In the genomic region with DNA sequence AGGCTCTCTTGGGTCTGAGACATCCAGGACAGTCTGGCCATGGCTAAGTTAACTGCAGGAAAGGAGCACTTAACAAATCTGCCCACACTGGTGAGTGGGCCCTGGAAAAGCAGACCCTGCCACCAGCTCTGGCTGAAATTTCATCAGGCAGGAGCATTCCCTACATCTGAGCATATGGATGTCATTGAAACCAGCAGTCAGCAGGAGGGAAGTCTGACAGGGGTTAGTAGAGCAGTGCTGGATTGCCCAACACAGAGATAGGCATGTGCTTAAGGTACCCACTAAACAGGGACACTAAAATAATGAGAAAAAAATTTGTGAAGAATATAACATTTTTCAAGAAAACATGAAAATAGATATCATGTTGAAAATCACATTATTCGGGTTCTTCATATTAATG, we compare ENCODE assay signal across 22 cellular contexts. TPM values are rescaled to one million over a fixed set of nuclear protein-coding genes. Genes with fewer than 3 reads are reported as not detected.
DNase-seq lines count a peak whose midpoint lies in the region; ATAC-seq and TF ChIP-seq lines count a peak whose summit lies in the region.
"Had no signal": no experiment of that assay in that cellular context is flagged by ENCODE, and none has a peak within 500 bp of the region (broad histone marks: within the 10 kb centered on the region; RNA-seq: fewer than 3 reads in every experiment).

No MANE protein-coding gene starts in this region.

- no peak overlapping the region for H3K9ac ChIP-seq in neural progenitor cell

- no peaks in the 10 kb centered on the region for H3K4me1 Mint-ChIP-seq in neural progenitor cell
- H3K4me1 Mint-ChIP-seq: B cell had no signal

- no peaks in the 10 kb centered on the region for H3K36me3 Mint-ChIP-seq in neural progenitor cell

- H3K79me2 ChIP-seq in neural progenitor cell (ENCODE audit: low read depth): no peaks in the 10 kb centered on the region

- H3K4me1 ChIP-seq in neural progenitor cell: no peaks in the 10 kb centered on the region
- H3K4me1 ChIP-seq: SJSA1 had no signal

- H3K9me3 ChIP-seq in neural progenitor cell (ENCODE audit: low read depth): no peaks in the 10 kb centered on the region
- H3K9me3 ChIP-seq: SJSA1 had no signal

- H3K4me3 ChIP-seq in choroid plexus epithelial cell (ENCODE audit: low read depth, low read length) (no peak overlapping the region), neural progenitor cell (no peak overlapping the region)
- H3K4me3 ChIP-seq: SJSA1 had no signal

- no peaks in the 10 kb centered on the region for H3K36me3 ChIP-seq in neural progenitor cell
- H3K36me3 ChIP-seq: SJSA1 had no signal

- H2AFZ ChIP-seq in neural progenitor cell (replicated peaks): no peak overlapping the region

- peaks cover 3% of the 10 kb centered on the region for H3K9me3 Mint-ChIP-seq in neural progenitor cell

- H3K4me2 ChIP-seq in neural progenitor cell: no peak overlapping the region

- no peak for ATAC-seq in GM19328 (IDR thresholded peaks at IDR 0.05; ENCODE audit: unreplicated experiment)
- ATAC-seq: Panc1 had no signal

- H3K4me3 Mint-ChIP-seq in neural progenitor cell: no peak overlapping the region
- H3K4me3 Mint-ChIP-seq: B cell had no signal

- H3K27me3 ChIP-seq in neural progenitor cell: no peaks in the 10 kb centered on the region
- H3K27me3 ChIP-seq: SJSA1 had no signal

- DNase-seq in DMS 273 (lab: John Stamatoyannopoulos, UW; ENCODE audit: unreplicated experiment): peak; percentile 24
- DNase-seq in DMS 273 treated with DMSO at 0.1 percent for 48 hours (lab: John Stamatoyannopoulos, UW): no peak
- peak; percentile 3 for DNase-seq in MV-4-11 (lab: John Stamatoyannopoulos, UW)
- DNase-seq in choroid plexus epithelial cell (ENCODE audit: low read depth): peak; percentile 20
- no peak for DNase-seq in neural progenitor cell (ENCODE audit: low spot score)
- no peak for DNase-seq in OCI-M2 (lab: John Stamatoyannopoulos, UW; ENCODE audit: unreplicated experiment)
- no peak for DNase-seq in GM13976 (ENCODE audit: low spot score)
- DNase-seq: COR-L47, EL, HCEC 1CT, Kasumi-1, MM.1S, NCI-H1092 treated with DMSO at 0.1 percent for 48 hours, NCI-H146, NCI-H2029 treated with DMSO at 0.1 percent for 48 hours, NCI-H510A treated with DMSO at 0.1 percent for 48 hours, SW 1271 had no signal

- no peaks in the 10 kb centered on the region for H4K20me1 ChIP-seq in neural progenitor cell (ENCODE audit: low read depth)

- H3F3A ChIP-seq in neural progenitor cell (ENCODE audit: low read depth): no peaks in the 10 kb centered on the region

- peaks cover 2% of the 10 kb centered on the region for H3K27me3 Mint-ChIP-seq in neural progenitor cell (ENCODE audit: insufficient read depth, low read depth)
- H3K27me3 Mint-ChIP-seq: B cell had no signal

- peak overlapping the region; percentile 74 for H3K27ac Mint-ChIP-seq in neural progenitor cell
- H3K27ac Mint-ChIP-seq: B cell had no signal

- no peak overlapping the region for H3K27ac ChIP-seq in neural progenitor cell
- H3K27ac ChIP-seq: 22Rv1, SJSA1 had no signal

- no peak for TF ChIP-seq CTCF in choroid plexus epithelial cell (conservative IDR thresholded peaks at IDR 0.05; ENCODE audit: low read depth, low read length)
- no peak for TF ChIP-seq CTCF in neural progenitor cell (IDR thresholded peaks at IDR 0.05)
- no peak for TF ChIP-seq CTCF in GM13976 (IDR thresholded peaks at IDR 0.05; ENCODE audit: borderline replicate concordance, control extremely low read depth, extremely low read depth, insufficient read depth, missing control alignments)

- in situ Hi-C loops in GM13976 (cut with MboI; ENCODE audit: low sequenced_read_pairs, unreplicated experiment): no loop called here

RNA-seq across cellular contexts. Expression of a gene that starts 13.6 kb away (rescaled TPM):
- not detected in 2 replicates for total RNA-seq in neural progenitor cell (ENCODE audit: low replicate concordance)
- total RNA-seq: B cell, SJSA1 had no signal

RNA-seq across cellular contexts. Expression of a gene that starts 48.5 kb away (rescaled TPM):
- 1.9 TPM in 2 replicates for total RNA-seq in neural progenitor cell (ENCODE audit: low replicate concordance)

RNA-seq across cellular contexts. Expression of a gene that starts 57.2 kb away (rescaled TPM):
- total RNA-seq in neural progenitor cell (ENCODE audit: low replicate concordance): 14.3 and 28.5 TPM in 2 replicates

Comparison
In these comparisons a context has a peak if more than half of its experiments do, and no peak if none do; other contexts are left out.
1. DNase-seq: peak in DMS 273 (single experiment), MV-4-11 (single experiment) and choroid plexus epithelial cell (single experiment); none in DMS 273 treated with DMSO at 0.1 percent for 48 hours (single experiment), neural progenitor cell (single experiment), OCI-M2 (single experiment) and GM13976 (single experiment).